In genomic region chr7:116588225-116588624, GRCh38 we compare ENCODE assay signal across 8 cellular contexts.
DNase-seq lines count a peak whose midpoint lies in the region; ATAC-seq and TF ChIP-seq lines count a peak whose summit lies in the region.

No MANE protein-coding gene starts in this region.

- H3K36me3 ChIP-seq in psoas muscle (ENCODE audit: insufficient read depth in 1 of 2, low read depth in 1 of 2) = no peaks in the 10 kb centered on the region
- no peaks in the 10 kb centered on the region for H3K36me3 ChIP-seq in transverse colon

- H3K4me1 ChIP-seq in psoas muscle (peaks cover 9% of the 10 kb centered on the region), transverse colon (peaks cover 13 to 35% (median 20%) of the 10 kb centered on the region in 4 donors)

- TF ChIP-seq POLR2A in transverse colon (IDR thresholded peaks at IDR 0.05) (no peak), lower leg skin (IDR thresholded peaks at IDR 0.05) (no peak)

- no peaks in the 10 kb centered on the region for H3K27me3 ChIP-seq in psoas muscle (ENCODE audit: insufficient read depth in 3 of 3, low read length in 2 of 3)
- no peaks in the 10 kb centered on the region for H3K27me3 ChIP-seq in transverse colon

- ATAC-seq in GM21529 (IDR thresholded peaks at IDR 0.05; ENCODE audit: unreplicated experiment) (peak; percentile 51), psoas muscle (peak in 2 of 4 donors; percentile 25 to 38)

- no peak for TF ChIP-seq EP300 in transverse colon (IDR thresholded peaks at IDR 0.05; ENCODE audit: low read depth)

- peak; percentile 2 for DNase-seq in GM13976 (ENCODE audit: low spot score)
- peak; percentile 21 to 31 for DNase-seq in Kasumi-1 (lab: John Stamatoyannopoulos, UW)
- peak; percentile 83 for DNase-seq in astrocyte of the spinal cord (ENCODE audit: low read depth, low spot score)
- no peak for DNase-seq in psoas muscle
- no peak for DNase-seq in transverse colon
- no peak for DNase-seq in lower leg skin (ENCODE audit: low spot score in 2 of 2)
- no peak for DNase-seq in NCI-H748 (lab: John Stamatoyannopoulos, UW; ENCODE audit: unreplicated experiment)

- intact Hi-C loops in psoas muscle (cut with DNase I) (loop anchor here (2.0 to 5.0 kb wide), 2 partner anchors 61 to 329 kb away; partner anchors contain the start of gene CAV1 (in 2 of the 2)), transverse colon (cut with DNase I; ENCODE audit: low total_unique reads) (loop anchor here (2.0 to 10.0 kb wide), 3 partner anchors 63 to 413 kb away; partner anchors contain the start of gene CAV1), lower leg skin (cut with DNase I; ENCODE audit: low total_unique reads) (no loop called here)

- H3K4me3 ChIP-seq in astrocyte of the spinal cord (ENCODE audit: low read depth, low read length) (no peak overlapping the region), psoas muscle (no peak overlapping the region), transverse colon (no peak overlapping the region), lower leg skin (ENCODE audit: low read depth, poor library complexity, severe bottlenecking) (no peak overlapping the region)

- no peak for TF ChIP-seq CTCF in GM13976 (IDR thresholded peaks at IDR 0.05; ENCODE audit: borderline replicate concordance, control extremely low read depth, extremely low read depth, insufficient read depth, missing control alignments)
- TF ChIP-seq CTCF in astrocyte of the spinal cord (IDR thresholded peaks at IDR 0.05; ENCODE audit: low read depth, low read length) = peak; percentile 3
- no peak for TF ChIP-seq CTCF in psoas muscle (IDR thresholded peaks at IDR 0.05)
- TF ChIP-seq CTCF in transverse colon (IDR thresholded peaks at IDR 0.05) = no peak
- TF ChIP-seq CTCF in lower leg skin (IDR thresholded peaks at IDR 0.05) = no peak

- in situ Hi-C loops in GM13976 (cut with MboI; ENCODE audit: low sequenced_read_pairs, unreplicated experiment) = no loop called here
- in situ Hi-C loops in astrocyte of the spinal cord (cut with HindIII; ENCODE audit: low sequenced_read_pairs) = no loop called here
- in situ Hi-C loops in transverse colon (cut with MboI; ENCODE audit: low pct_ligation_motif_present in 1 of 4, low pct_unique_long_range_greater_than_20kb in 1 of 4, low sequenced_read_pairs in 3 of 4) = loop anchor here in 1 of 4 donors (25.0 kb wide), 1 partner anchor 326 kb away; no protein-coding TSS in a partner anchor

- H3K27ac ChIP-seq in psoas muscle = peak overlapping the region; percentile 0
- H3K27ac ChIP-seq in transverse colon = peak overlapping the region in 2 of 4 donors; percentile 8 to 23

- H3K9me3 ChIP-seq in psoas muscle (no peaks in the 10 kb centered on the region), transverse colon (no peaks in the 10 kb centered on the region)

- WGBS in psoas muscle, 3 donors = 34 to 52% (median 37%) methylated on average over 2 of the region's 2 CpGs
- WGBS in transverse colon (ENCODE audit: low coverage in 1 of 2), 2 donors = 25 to 27% methylated on average over 2 of the region's 2 CpGs
- WGBS in lower leg skin, 2 donors = 12 to 24% methylated on average over 2 of the region's 2 CpGs

Comparison
In these comparisons a context has a peak if more than half of its experiments do, and no peak if none do; other contexts are left out.
1. DNase-seq: peak in GM13976 (single experiment), Kasumi-1 (2 of 2) and astrocyte of the spinal cord (single experiment); none in psoas muscle (0 of 2), transverse colon (single experiment), lower leg skin (0 of 2) and NCI-H748 (single experiment).